In genomic region chr4:119212251-119212963, GRCh38 we compare ENCODE assay signal across 1 cellular context.
A peak's percentile ranks its signal among the peaks of the same experiment; 100 is the strongest.
TF ChIP-seq lines count a peak whose summit lies in the region.

Gene USP53, plus strand, starts transcription at chr4:119212713. Its CDS starts 27,047 bp downstream, at chr4:119239760.

TF ChIP-seq in WTC11, 78 proteins besides CTCF, POLR2A, EP300 and RAD21 (continued from another document):
- TF ChIP-seq ZNF512 (CRISPR knock-in tag; IDR thresholded peaks at IDR 0.05; ENCODE audit: borderline replicate concordance) = no peak
- no peak; the same call in 1 of the 2 replicates for TF ChIP-seq NFE2L1 (CRISPR knock-in tag; IDR thresholded peaks at IDR 0.05)
- TF ChIP-seq FOXJ3 (CRISPR knock-in tag; IDR thresholded peaks at IDR 0.05; ENCODE audit: borderline replicate concordance) = no peak
- no peak; the same call in 1 of the 2 replicates for TF ChIP-seq ETV6 (CRISPR knock-in tag; IDR thresholded peaks at IDR 0.05)
- TF ChIP-seq SMAD3 (CRISPR knock-in tag; IDR thresholded peaks at IDR 0.05; ENCODE audit: borderline replicate concordance) = 0 out of 2 replicates have a peak, but pooled peaks have one; percentile 21
- TF ChIP-seq ZNF281 (CRISPR knock-in tag; IDR thresholded peaks at IDR 0.05) = no peak
- 0 out of 2 replicates have a peak, but pooled peaks have one; percentile 27 for TF ChIP-seq FOXP4 (CRISPR knock-in tag; IDR thresholded peaks at IDR 0.05)
- 0 out of 2 replicates have a peak, but pooled peaks have one; percentile 50 for TF ChIP-seq ZNF416 (CRISPR knock-in tag; IDR thresholded peaks at IDR 0.05)
- peak; percentile 9; the same call in 1 of the 2 replicates for TF ChIP-seq ESRRA (CRISPR knock-in tag; IDR thresholded peaks at IDR 0.05; ENCODE audit: borderline replicate concordance)
- no peak for TF ChIP-seq MLX (CRISPR knock-in tag; IDR thresholded peaks at IDR 0.05)
- no peak for TF ChIP-seq ZNF219 (CRISPR knock-in tag; IDR thresholded peaks at IDR 0.05; ENCODE audit: borderline replicate concordance)
- no peak for TF ChIP-seq USF2 (CRISPR knock-in tag; IDR thresholded peaks at IDR 0.05)
